In genomic region chr1:102757363-102757762, GRCh38 we compare ENCODE assay signal across 1 cellular context.
A peak's percentile ranks its signal among the peaks of the same experiment; 100 is the strongest.
TF ChIP-seq lines count a peak whose summit lies in the region.

No MANE protein-coding gene starts in this region.

TF ChIP-seq in SK-N-SH treated with all-trans-retinoic acid at 6 μM for 48 hours, 23 proteins besides CTCF, POLR2A, EP300 and RAD21 (continued from another document):
- TF ChIP-seq TSHZ2 (CRISPR knock-in tag; IDR thresholded peaks at IDR 0.05) (peak; percentile 44; the same call in 1 of the 2 replicates), GLIS3 (CRISPR knock-in tag; IDR thresholded peaks at IDR 0.05) (no peak)
TF ChIP-seq in SK-N-SH treated with all-trans-retinoic acid at 6 μM for 48 hours: peak in this region for 3.
